In genomic region chr10:35565602-35566061, GRCh38 we compare ENCODE assay signal across 20 cellular contexts. TPM values are rescaled to one million over a fixed set of nuclear protein-coding genes. Genes with fewer than 3 reads are reported as not detected.
DNase-seq lines count a peak whose midpoint lies in the region; ATAC-seq and TF ChIP-seq lines count a peak whose summit lies in the region.
"Had no signal": no experiment of that assay in that cellular context is flagged by ENCODE, and none has a peak within 500 bp of the region (broad histone marks: within the 10 kb centered on the region; RNA-seq: fewer than 3 reads in every experiment).

No MANE protein-coding gene starts in this region.

- H3K27ac Mint-ChIP-seq in nephron = peak overlapping the region in 2 of 3 experiments; percentile 18 to 83

- no peaks in the 10 kb centered on the region for H3K27me3 ChIP-seq in upper lobe of left lung

- TF ChIP-seq CTCF in fibroblast of the aortic adventitia (IDR thresholded peaks at IDR 0.05; ENCODE audit: insufficient read depth, low read length) (peak; percentile 4), nephron (IDR thresholded peaks at IDR 0.05; ENCODE audit: unreplicated experiment in 3 of 3) (no peak), upper lobe of left lung (IDR thresholded peaks at IDR 0.05) (no peak)

- H3K4me3 Mint-ChIP-seq in nephron = no peak overlapping the region
- H3K4me3 Mint-ChIP-seq: CD14-positive monocyte; stimulated activated naive B cell treated with anti-CD40 and anti-IgM and Interleukin-4, amounts not matched to agents 10 μg/mL and 1 μg/mL and 100 μg/mL, for 72 hours had no signal

- H3K36me3 Mint-ChIP-seq in nephron (ENCODE audit: low read depth) = peaks cover 38% of the 10 kb centered on the region

- peaks cover 0 to 20% (median 11%) of the 10 kb centered on the region in 4 donors for H3K4me1 ChIP-seq in upper lobe of left lung

- no peak for TF ChIP-seq EP300 in upper lobe of left lung (IDR thresholded peaks at IDR 0.05)

- peaks cover 34% of the 10 kb centered on the region for H3K4me1 Mint-ChIP-seq in nephron

- H3K4me3 ChIP-seq in fibroblast of the aortic adventitia (ENCODE audit: low read depth, low read length) (no peak overlapping the region), upper lobe of left lung (no peak overlapping the region)
- H3K4me3 ChIP-seq: K562 had no signal

- DNase-seq in EL = peak; percentile 13
- DNase-seq in amniotic epithelial cell (ENCODE audit: low read depth) = peak; percentile 29
- DNase-seq in fibroblast of the aortic adventitia (ENCODE audit: low read depth) = peak; percentile 80
- DNase-seq in KBM-7 = no peak
- no peak for DNase-seq in upper lobe of left lung
- no peak for DNase-seq in COR-L47 (lab: John Stamatoyannopoulos, UW)
- DNase-seq: activated CD8-positive, alpha-beta memory T cell treated with anti-CD3 and anti-CD28 coated beads for 24 hours; activated gamma-delta T cell; erythroblast; NCI-H1436 treated with DMSO at 0.1 percent for 48 hours; NCI-H69; RPMI8226; stimulated activated CD4-positive, alpha-beta T cell treated with anti-CD3 and anti-CD28 coated beads, Interleukin-4, amount 100 ng/mL, for 1 hour; stimulated activated naive B cell treated with anti-CD40 and anti-IgM and Interleukin-4, amounts not matched to agents 10 μg/mL and 1 μg/mL and 100 μg/mL, for 72 hours had no signal

- 92% methylated on average over 5 to 8 of the region's 8 CpGs for WGBS in upper lobe of left lung, 2 donors

- in situ Hi-C loops in KBM-7 (cut with MboI; ENCODE audit: low pct_unique_long_range_greater_than_20kb, low sequenced_read_pairs) = no loop called here

- no peak for ATAC-seq in upper lobe of left lung (ENCODE audit: low FRiP score in 2 of 2)
- ATAC-seq in HG03457 (IDR thresholded peaks at IDR 0.05; ENCODE audit: unreplicated experiment) = no peak
- ATAC-seq: K562; stimulated activated naive B cell treated with anti-CD40 and anti-IgM and Interleukin-4, amounts not matched to agents 10 μg/mL and 1 μg/mL and 100 μg/mL, for 72 hours had no signal

- H3K9me3 ChIP-seq in upper lobe of left lung = no peaks in the 10 kb centered on the region

- no peak overlapping the region for H3K27ac ChIP-seq in upper lobe of left lung

- peaks cover 3 to 56% (median 33%) of the 10 kb centered on the region in 4 donors for H3K36me3 ChIP-seq in upper lobe of left lung

- no peak for TF ChIP-seq POLR2A in upper lobe of left lung (IDR thresholded peaks at IDR 0.05)

- H3K27me3 Mint-ChIP-seq in nephron (ENCODE audit: low read depth) = no peaks in the 10 kb centered on the region
- H3K27me3 Mint-ChIP-seq: stimulated activated naive B cell treated with anti-CD40 and anti-IgM and Interleukin-4, amounts not matched to agents 10 μg/mL and 1 μg/mL and 100 μg/mL, for 72 hours had no signal

- no peaks in the 10 kb centered on the region for H3K9me3 Mint-ChIP-seq in nephron

RNA-seq across cellular contexts. Expression of gene GJD4, which starts 39.5 kb away (rescaled TPM):
- 0.09 TPM in 1 of 2 replicates, not detected in the other for total RNA-seq in fibroblast of the aortic adventitia (ENCODE audit: low replicate concordance)
- not detected for total RNA-seq in upper lobe of left lung
- total RNA-seq: K562, mononuclear cell, posterior vena cava had no signal

Comparison
In these comparisons a context has a peak if more than half of its experiments do, and no peak if none do; other contexts are left out.
1. DNase-seq: peak in EL (single experiment), amniotic epithelial cell (single experiment) and fibroblast of the aortic adventitia (single experiment); none in KBM-7 (single experiment), upper lobe of left lung (0 of 2) and COR-L47 (single experiment).